Comparison of ENCODE assay signal across 8 cellular contexts in the genomic region with DNA sequence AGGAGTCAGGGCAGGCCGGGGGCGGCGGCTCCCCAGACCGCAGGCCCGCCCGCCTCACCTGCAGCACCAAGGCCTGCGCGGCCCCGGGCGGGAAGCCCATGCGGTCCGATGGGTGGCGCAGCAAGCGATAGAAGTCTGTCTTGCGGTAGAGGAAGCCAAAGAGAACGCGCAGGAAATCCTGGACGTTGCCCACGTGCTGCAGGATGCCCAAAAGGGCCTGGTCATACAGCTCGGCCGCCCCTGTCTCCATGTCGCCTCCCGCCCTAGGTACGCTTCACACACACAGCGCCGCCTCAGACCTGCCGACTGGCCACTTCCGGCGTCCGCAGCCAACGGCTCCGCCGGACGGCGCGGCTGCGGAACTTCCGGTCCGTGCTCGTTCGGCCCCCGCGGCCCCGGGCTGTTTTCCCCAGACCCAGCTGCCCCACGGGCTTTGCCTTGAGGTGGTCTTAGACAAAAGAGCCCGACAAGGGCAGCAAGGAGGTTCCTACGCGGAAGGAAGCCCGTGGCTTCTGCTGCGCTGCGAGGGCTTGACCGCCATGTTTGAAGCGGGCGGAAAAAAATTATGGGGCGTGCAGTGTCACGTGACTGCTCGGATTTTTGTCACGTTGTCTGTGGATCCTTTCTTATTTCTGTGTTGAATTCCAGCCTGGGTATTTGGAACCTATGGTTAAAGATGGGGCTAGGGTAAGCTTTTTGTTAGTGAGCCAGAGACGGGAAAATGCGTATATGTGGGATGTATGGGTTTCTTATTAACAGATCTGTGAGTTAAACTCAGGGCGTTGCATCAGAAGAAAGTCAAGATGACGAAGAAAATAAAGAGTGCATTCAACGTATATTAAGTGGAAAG. TPM values are rescaled to one million over a fixed set of nuclear protein-coding genes. Genes with fewer than 3 reads are reported as not detected.
A peak's percentile ranks its signal among the peaks of the same experiment; 100 is the strongest.
DNase-seq lines count a peak whose midpoint lies in the region; ATAC-seq, FAIRE-seq and TF ChIP-seq lines count a peak whose summit lies in the region.

A gene (minus strand): TSS at position 308 of the 850 bp plus-strand sequence. CDS start 58 bp downstream, at position 250.

- peak within 1 kb of the TSS; percentile 80 for H3K4me3 Mint-ChIP-seq in Caco-2 (ENCODE audit: unreplicated experiment)
- H3K4me3 Mint-ChIP-seq in endothelial cell (ENCODE audit: unreplicated experiment) = peak within 1 kb of the TSS; percentile 93
- H3K4me3 Mint-ChIP-seq in mesothelial cell of epicardium = peak within 1 kb of the TSS; percentile 79

- peaks cover 13% of the 10 kb centered on the region for H3K36me3 Mint-ChIP-seq in Caco-2 (ENCODE audit: insufficient read depth, unreplicated experiment)
- peaks cover 4% of the 10 kb centered on the region for H3K36me3 Mint-ChIP-seq in endothelial cell (ENCODE audit: low read depth, unreplicated experiment)
- peaks cover 7% of the 10 kb centered on the region for H3K36me3 Mint-ChIP-seq in mesothelial cell of epicardium

- H3K27me3 Mint-ChIP-seq in Caco-2 (ENCODE audit: insufficient read depth, unreplicated experiment) = no peaks in the 10 kb centered on the region
- no peaks in the 10 kb centered on the region for H3K27me3 Mint-ChIP-seq in endothelial cell (ENCODE audit: unreplicated experiment)
- peaks cover 8% of the 10 kb centered on the region for H3K27me3 Mint-ChIP-seq in mesothelial cell of epicardium (ENCODE audit: low read depth)

- peaks cover 10% of the 10 kb centered on the region; the same call in 1 of the 2 replicates for H3K4me1 ChIP-seq in Caco-2

- H3K4me3 ChIP-seq in Caco-2 (ENCODE audit: low read depth, low read length) = peak within 1 kb of the TSS; percentile 81

- FAIRE-seq in HTR-8/SVneo (lab: Jason Lieb, UNC) = peak; percentile 88

- TF ChIP-seq CTCF in Caco-2 (IDR thresholded peaks at IDR 0.05; ENCODE audit: insufficient read depth in 1 of 2, low read depth in 1 of 2, low read length in 1 of 2, severe bottlenecking in 1 of 2, unreplicated experiment in 1 of 2) (no peak), endothelial cell (IDR thresholded peaks at IDR 0.05; ENCODE audit: unreplicated experiment) (no peak), mesothelial cell of epicardium (IDR thresholded peaks at IDR 0.05; ENCODE audit: unreplicated experiment) (no peak)

- intact Hi-C loops in Caco-2 (cut with micrococcal nuclease; ENCODE audit: unreplicated experiment) = loop anchor here (1.0 to 2.0 kb wide), 2 partner anchors 50 to 75 kb away; a partner anchor contains a TSS

- H3K4me1 Mint-ChIP-seq in Caco-2 (ENCODE audit: low read depth, unreplicated experiment) (peaks cover 24% of the 10 kb centered on the region), endothelial cell (ENCODE audit: unreplicated experiment) (peaks cover 38% of the 10 kb centered on the region), mesothelial cell of epicardium (peaks cover 37% of the 10 kb centered on the region)

- DNase-seq in Caco-2 (peak; percentile 87 to 88), HTR-8/SVneo (ENCODE audit: insufficient read length, low spot score) (peak; percentile 89), NOMO-1 treated with DMSO at 0.1 percent for 48 hours (lab: John Stamatoyannopoulos, UW; ENCODE audit: unreplicated experiment) (peak; percentile 75), endothelial cell (ENCODE audit: low spot score) (peak; percentile 75), mesothelial cell of epicardium (ENCODE audit: low spot score in 2 of 2, unreplicated experiment in 2 of 2) (peak; percentile 64 to 80)
- peak; percentile 54 for DNase-seq in activated CD8-positive, alpha-beta memory T cell treated with anti-CD3 and anti-CD28 coated beads, Interleukin-2, amount 50 U/mL, for 1 hour (ENCODE audit: extremely low read depth)
- peak; percentile 56 to 73 for DNase-seq in stimulated activated CD8-positive, alpha-beta memory T cell treated with anti-CD3 and anti-CD28 coated beads, Interleukin-2, amount 100 ng/mL, for 1 hour (ENCODE audit: low read depth in 2 of 2)

- POLR2A ChIA-PET in Caco-2 (lab: Charles Lee) = interaction anchor here (0.6 to 2.0 kb wide), 3 partner anchors 17 to 989 kb away, joined by 4 to 10 read pairs (median 7); a partner anchor contains a TSS

- H3K9me3 Mint-ChIP-seq in Caco-2 (ENCODE audit: unreplicated experiment) (no peaks in the 10 kb centered on the region), endothelial cell (ENCODE audit: unreplicated experiment) (no peaks in the 10 kb centered on the region), mesothelial cell of epicardium (no peaks in the 10 kb centered on the region)

- H3K9me3 ChIP-seq in Caco-2 = no peaks in the 10 kb centered on the region

- no TSS peak for BruUV-seq in Caco-2 (replicated peaks; lab: Mats Ljungman, UMichigan)

- CTCF ChIA-PET in Caco-2 (lab: Charles Lee) = interaction anchor here (0.6 to 2.5 kb wide), 3 partner anchors 22 to 75 kb away, joined by 4 to 10 read pairs (median 6); no protein-coding TSS in a partner anchor

- H3K36me3 ChIP-seq in Caco-2 (ENCODE audit: control insufficient read depth, insufficient read depth, low read length) = no peaks in the 10 kb centered on the region

- peak within 1 kb of the TSS; percentile 90 for H3K27ac Mint-ChIP-seq in Caco-2 (ENCODE audit: unreplicated experiment)
- H3K27ac Mint-ChIP-seq in endothelial cell (ENCODE audit: unreplicated experiment) = peak within 1 kb of the TSS; percentile 97
- peak within 1 kb of the TSS; percentile 96 for H3K27ac Mint-ChIP-seq in mesothelial cell of epicardium

- peak; percentile 82 for ATAC-seq in GM21367 (IDR thresholded peaks at IDR 0.05; ENCODE audit: unreplicated experiment)

- H3K27me3 ChIP-seq in Caco-2 (replicated peaks; ENCODE audit: control insufficient read depth, insufficient read depth, low read length) = no peaks in the 10 kb centered on the region

RNA-seq across cellular contexts. Expression of the gene that starts here (rescaled TPM):
- total RNA-seq in Caco-2 (2022) (103 and 116 TPM in 2 replicates), endothelial cell (ENCODE audit: unreplicated experiment) (97.5 TPM), mesothelial cell of epicardium (104 to 107 TPM (median 105 TPM) in 3 replicates)

Comparison
In these comparisons a context has a peak if more than half of its experiments do, and no peak if none do; other contexts are left out.
1. Peak in every context shown above with its lines: DNase-seq, ATAC-seq and H3K4me3 ChIP-seq.